In the genomic region with DNA sequence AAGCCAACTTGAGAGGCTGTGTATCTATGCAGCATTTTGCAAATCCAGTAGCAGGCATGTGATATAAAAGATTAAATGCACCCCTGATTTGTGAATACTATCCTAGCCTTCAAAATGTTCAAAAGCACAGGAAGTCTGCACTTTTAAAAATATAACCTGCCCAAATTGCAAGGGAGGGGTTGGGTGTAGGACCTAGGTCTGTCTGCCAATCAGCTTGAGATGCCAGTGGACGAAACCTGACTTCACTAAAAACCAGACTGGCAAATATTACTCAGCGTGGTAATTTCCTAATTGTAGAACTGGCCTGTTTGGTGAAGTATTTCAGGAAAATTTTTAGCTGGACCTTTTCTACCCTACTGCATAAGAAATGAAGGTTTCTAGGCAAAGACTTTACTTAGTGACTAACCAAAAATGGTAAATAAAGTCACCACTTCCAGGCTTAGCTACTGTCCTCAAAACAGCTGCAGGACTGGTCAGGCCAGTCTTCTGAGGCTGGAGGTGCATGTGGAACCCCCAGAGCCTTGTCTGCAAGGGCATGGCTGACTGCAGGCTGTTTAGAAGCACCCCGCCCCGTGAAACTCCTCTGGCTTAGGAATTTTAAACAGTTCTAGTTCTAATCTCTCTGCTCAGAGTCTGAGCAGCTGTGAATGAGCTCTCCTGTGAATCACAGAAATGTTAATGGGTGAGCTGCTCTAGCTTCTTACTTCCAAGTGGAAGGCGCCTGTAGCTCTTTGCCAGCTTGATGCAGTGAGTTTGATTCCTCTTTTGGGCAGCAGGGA, we compare ENCODE assay signal across 9 cellular contexts.
DNase-seq lines count a peak whose midpoint lies in the region; ATAC-seq, FAIRE-seq and TF ChIP-seq lines count a peak whose summit lies in the region.
"Had no signal": no experiment of that assay in that cellular context is flagged by ENCODE, and none has a peak within 500 bp of the region (broad histone marks: within the 10 kb centered on the region; RNA-seq: fewer than 3 reads in every experiment).

No MANE protein-coding gene starts in this region.

- no peak for TF ChIP-seq EP300 in H1 (IDR thresholded peaks at IDR 0.05; ENCODE audit: borderline replicate concordance in 1 of 2, low read depth in 2 of 2, low read length in 2 of 2)

- no peak overlapping the region for H4K5ac ChIP-seq in H1 (ENCODE audit: insufficient read length, low read depth, low read length)

- H2AFZ ChIP-seq in H1 (ENCODE audit: low read length): 0 out of 2 replicates have a peak overlapping the region, but pooled peaks have one; percentile 11
- H2AFZ ChIP-seq in OCI-LY7 (ENCODE audit: low read length): no peak overlapping the region

- no peaks in the 10 kb centered on the region for H3K9me2 ChIP-seq in OCI-LY7 (ENCODE audit: insufficient read depth, low read length)

- TF ChIP-seq CTCF in H1 (IDR thresholded peaks at IDR 0.05; ENCODE audit: control extremely low read depth in 1 of 3, insufficient read depth in 1 of 3, low read depth in 1 of 3, low read length in 3 of 3) (no peak), D721Med (IDR thresholded peaks at IDR 0.05; ENCODE audit: insufficient read depth, missing control alignments) (no peak), OCI-LY7 (conservative IDR thresholded peaks at IDR 0.05; ENCODE audit: low read length) (no peak)

- no peak overlapping the region for H2BK20ac ChIP-seq in H1 (ENCODE audit: low read length)

- H2BK120ac ChIP-seq in H1 (replicated peaks; ENCODE audit: low read depth, low read length): no peak overlapping the region

- peak; percentile 33 for DNase-seq in ELF-1 (ENCODE audit: low read depth, low spot score)
- no peak for DNase-seq in H1 (ENCODE audit: low read depth in 1 of 2, low spot score in 2 of 2)
- no peak for DNase-seq in NCI-H1694 (lab: John Stamatoyannopoulos, UW)
- DNase-seq in D721Med (ENCODE audit: insufficient read length, low spot score): no peak
- no peak for DNase-seq in OCI-LY7 (ENCODE audit: low spot score)
- DNase-seq: upper lobe of left lung had no signal

- H3K9me3 ChIP-seq in H1 (ENCODE audit: insufficient read depth in 2 of 2, low read depth in 1 of 2, low read length in 1 of 2): no peaks in the 10 kb centered on the region
- H3K9me3 ChIP-seq in OCI-LY7 (ENCODE audit: low read length): no peaks in the 10 kb centered on the region
- H3K9me3 ChIP-seq: upper lobe of left lung had no signal

- H3K27ac ChIP-seq in H1 (ENCODE audit: low read depth, low read length) (no peak overlapping the region), OCI-LY7 (ENCODE audit: low read depth, low read length, poor library complexity, severe bottlenecking) (no peak overlapping the region)
- H3K27ac ChIP-seq: upper lobe of left lung had no signal

- no peak overlapping the region for H4K91ac ChIP-seq in H1 (replicated peaks; ENCODE audit: insufficient read length, low read length)

- H3K23me2 ChIP-seq in H1 (ENCODE audit: low read depth, low read length): no peaks in the 10 kb centered on the region

- no peak overlapping the region for H2BK12ac ChIP-seq in H1 (ENCODE audit: low read depth, low read length)

- no peak overlapping the region for H3K14ac ChIP-seq in H1 (ENCODE audit: insufficient read length)

- no peak overlapping the region for H3K23ac ChIP-seq in H1 (ENCODE audit: insufficient read length)

- intact Hi-C loops in OCI-LY7 (cut with micrococcal nuclease; ENCODE audit: unreplicated experiment): no loop called here

- CTCF ChIA-PET in H1 (lab: Charles Lee; ENCODE audit: partially characterized antibody) (interaction anchor here (0.6 to 1.4 kb wide), 4 partner anchors 19 to 890 kb away, joined by 3 read pairs; no protein-coding TSS in a partner anchor), OCI-LY7 (lab: Charles Lee; ENCODE audit: unreplicated experiment) (no interaction called here)

- H4K20me1 ChIP-seq in H1 (replicated peaks in 1 of 2; ENCODE audit: control insufficient read depth in 1 of 2, insufficient read depth in 2 of 2, low read length in 2 of 2): no peaks in the 10 kb centered on the region
- H4K20me1 ChIP-seq in OCI-LY7 (ENCODE audit: insufficient read depth, low read length): no peaks in the 10 kb centered on the region

- FAIRE-seq in H1 (lab: Jason Lieb, UNC) (no peak), D721Med (lab: Jason Lieb, UNC) (no peak)

- H3K9ac ChIP-seq in H1 (replicated peaks in 1 of 4; ENCODE audit: extremely low read depth in 1 of 4, low read depth in 3 of 4, low read length in 3 of 4): no peak overlapping the region

- no peaks in the 10 kb centered on the region for H3K27me3 ChIP-seq in H1 (replicated peaks in 1 of 4; ENCODE audit: control insufficient read depth in 3 of 4, extremely low read depth in 1 of 4, insufficient read depth in 3 of 4, low read length in 3 of 4)
- H3K27me3 ChIP-seq: upper lobe of left lung had no signal

- H3K4me3 ChIP-seq in H1 (ENCODE audit: extremely low read depth in 1 of 4, insufficient read depth in 2 of 4, low read depth in 3 of 4, low read length in 4 of 4): no peak overlapping the region
- no peak overlapping the region for H3K4me3 ChIP-seq in OCI-LY7 (ENCODE audit: low read depth, low read length, poor library complexity, severe bottlenecking)
- H3K4me3 ChIP-seq: upper lobe of left lung had no signal

- ATAC-seq in GM19395 (IDR thresholded peaks at IDR 0.05; ENCODE audit: unreplicated experiment) (peak; percentile 56), HG03060 (IDR thresholded peaks at IDR 0.05; ENCODE audit: low read depth, unreplicated experiment) (peak; percentile 53), HG03095 (IDR thresholded peaks at IDR 0.05; ENCODE audit: unreplicated experiment) (no peak)

- no peaks in the 10 kb centered on the region for H3K79me1 ChIP-seq in H1 (ENCODE audit: low read depth, low read length)

- H3K4me1 ChIP-seq in H1 (replicated peaks in 1 of 4; ENCODE audit: control insufficient read depth in 3 of 4, insufficient read depth in 4 of 4, low read length in 3 of 4) (no peaks in the 10 kb centered on the region), OCI-LY7 (ENCODE audit: insufficient read depth, low read length, poor library complexity, severe bottlenecking) (no peaks in the 10 kb centered on the region)

- H3K56ac ChIP-seq in H1 (replicated peaks; ENCODE audit: insufficient read length, low read depth, low read length): no peak overlapping the region

- no peak overlapping the region for H3K18ac ChIP-seq in H1 (ENCODE audit: extremely low read depth, low read length)

- no peak overlapping the region for H3K4ac ChIP-seq in H1 (replicated peaks; ENCODE audit: insufficient read length, low read depth, low read length)

- no peak overlapping the region for H2AK5ac ChIP-seq in H1 (ENCODE audit: low read depth, low read length)

- no peak overlapping the region for H4K8ac ChIP-seq in H1 (ENCODE audit: extremely low read depth, insufficient read depth, low read length)

- H3K4me2 ChIP-seq in H1 (ENCODE audit: insufficient read depth in 1 of 2, low read depth in 2 of 2, low read length in 2 of 2): no peak overlapping the region
- H3K4me2 ChIP-seq in OCI-LY7 (ENCODE audit: low read length): no peak overlapping the region

- WGBS in H1 (ENCODE audit: extremely low coverage in 1 of 2, insufficient coverage in 1 of 2, insufficient read length in 1 of 2, insufficient replicate concordance in 2 of 2, low coverage in 1 of 2, low lambda C conversion rate in 2 of 2, missing lambda C conversion rate in 1 of 2), 2 experiments: 74% methylated on average over 5 of the region's 5 CpGs; no CpG with 5 or more reads in 1 of the 2 experiments

- H3K36me3 ChIP-seq in H1 (ENCODE audit: control insufficient read depth in 2 of 4, insufficient read depth in 4 of 4, low read length in 3 of 4) (no peaks in the 10 kb centered on the region), OCI-LY7 (ENCODE audit: insufficient read depth, low read length) (no peaks in the 10 kb centered on the region)
- H3K36me3 ChIP-seq: upper lobe of left lung had no signal

- H2BK15ac ChIP-seq in H1 (ENCODE audit: low read length): no peak overlapping the region

- H2BK5ac ChIP-seq in H1 (ENCODE audit: low read depth, low read length): no peak overlapping the region

- no peaks in the 10 kb centered on the region for H3K79me2 ChIP-seq in H1 (ENCODE audit: control insufficient read depth in 1 of 2, insufficient read depth in 2 of 2, low read length in 2 of 2)
- H3K79me2 ChIP-seq in OCI-LY7 (ENCODE audit: insufficient read depth, low read depth, low read length): no peaks in the 10 kb centered on the region

- TF ChIP-seq POLR2A in H1 (IDR thresholded peaks at IDR 0.05; ENCODE audit: control extremely low read depth in 1 of 2, low read depth in 2 of 2, low read length in 2 of 2): no peak

- POLR2A ChIA-PET in H1 (lab: Charles Lee; ENCODE audit: partially characterized antibody): no interaction called here
- POLR2A ChIA-PET in OCI-LY7 (lab: Charles Lee): interaction anchor here (0.6 kb wide), 1 partner anchor 224 kb away, joined by 3 read pairs; no protein-coding TSS in a partner anchor

- TF ChIP-seq RAD21 in H1 (IDR thresholded peaks at IDR 0.05 in 1 of 2, conservative IDR thresholded peaks at IDR 0.05 in 1 of 2; ENCODE audit: low read depth in 2 of 2, low read length in 2 of 2): no peak

- BruUV-seq in OCI-LY7 (replicated peaks; lab: Mats Ljungman, UMichigan): no TSS peak

TF ChIP-seq in H1, 55 proteins besides CTCF, POLR2A, EP300 and RAD21 (continues in another document):
- TF ChIP-seq HDAC2 (IDR thresholded peaks at IDR 0.05; ENCODE audit: borderline replicate concordance in 1 of 2, low read depth in 2 of 2, low read length in 2 of 2): no peak
- TF ChIP-seq TCF12 (IDR thresholded peaks at IDR 0.05; ENCODE audit: low read depth, low read length): no peak
- TF ChIP-seq CTBP2 (IDR thresholded peaks at IDR 0.05; ENCODE audit: borderline replicate concordance, insufficient read depth, insufficient read length, low read length): no peak
- TF ChIP-seq, protein P1, sequence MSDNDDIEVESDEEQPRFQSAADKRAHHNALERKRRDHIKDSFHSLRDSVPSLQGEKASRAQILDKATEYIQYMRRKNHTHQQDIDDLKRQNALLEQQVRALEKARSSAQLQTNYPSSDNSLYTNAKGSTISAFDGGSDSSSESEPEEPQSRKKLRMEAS (IDR thresholded peaks at IDR 0.05): no peak
- TF ChIP-seq GABPA (IDR thresholded peaks at IDR 0.05; ENCODE audit: borderline replicate concordance, insufficient read depth, low read length): no peak
- no peak for TF ChIP-seq SIX5 (IDR thresholded peaks at IDR 0.05; ENCODE audit: low read depth, low read length)
- no peak for TF ChIP-seq TBP (IDR thresholded peaks at IDR 0.05; ENCODE audit: low read depth, low read length)
- TF ChIP-seq JUND (IDR thresholded peaks at IDR 0.05; ENCODE audit: low read length): no peak
- TF ChIP-seq TEAD4 (IDR thresholded peaks at IDR 0.05; ENCODE audit: low read depth, low read length): no peak
- TF ChIP-seq, protein P2, sequence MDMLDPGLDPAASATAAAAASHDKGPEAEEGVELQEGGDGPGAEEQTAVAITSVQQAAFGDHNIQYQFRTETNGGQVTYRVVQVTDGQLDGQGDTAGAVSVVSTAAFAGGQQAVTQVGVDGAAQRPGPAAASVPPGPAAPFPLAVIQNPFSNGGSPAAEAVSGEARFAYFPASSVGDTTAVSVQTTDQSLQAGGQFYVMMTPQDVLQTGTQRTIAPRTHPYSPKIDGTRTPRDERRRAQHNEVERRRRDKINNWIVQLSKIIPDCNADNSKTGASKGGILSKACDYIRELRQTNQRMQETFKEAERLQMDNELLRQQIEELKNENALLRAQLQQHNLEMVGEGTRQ (IDR thresholded peaks at IDR 0.05; ENCODE audit: low read length): no peak
